1 cellular context compared by ENCODE assay signal in the genomic region with DNA sequence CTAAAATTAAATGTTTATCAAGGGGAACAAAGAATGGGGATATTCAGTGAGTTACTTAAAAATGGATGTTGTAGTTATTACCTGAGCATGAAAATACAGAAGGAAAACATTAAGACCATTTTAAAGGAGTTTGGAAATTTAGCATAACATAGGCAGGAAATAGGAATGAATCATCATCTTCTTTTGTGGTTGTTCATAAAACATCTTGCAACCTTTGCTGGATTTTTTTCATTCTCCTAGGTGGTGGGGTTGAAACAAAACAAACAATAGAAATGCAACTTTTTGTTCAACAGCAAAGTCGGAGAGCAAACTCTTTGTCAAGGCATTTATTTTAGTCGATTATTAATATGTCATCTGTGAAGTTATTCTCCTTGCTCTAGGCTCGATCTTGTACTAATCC.
TF ChIP-seq lines count a peak whose summit lies in the region.

No MANE protein-coding gene starts in this region.

TF ChIP-seq in HCT116, 20 proteins besides CTCF, POLR2A, EP300 and RAD21 (continued from another document):
- TF ChIP-seq TCF7L2 (IDR thresholded peaks at IDR 0.05; ENCODE audit: borderline replicate concordance, extremely low read depth, insufficient read depth, insufficient read length) (no peak), EZH2phosphoT487 (IDR thresholded peaks at IDR 0.05; ENCODE audit: borderline replicate concordance) (no peak), YY1 (IDR thresholded peaks at IDR 0.05; ENCODE audit: extremely low read depth, insufficient replicate concordance, low read depth, low read length) (no peak), POLR2AphosphoS5 (IDR thresholded peaks at IDR 0.05; ENCODE audit: low read depth, low read length) (no peak), EZH2 (IDR thresholded peaks at IDR 0.05) (no peak), ZNF274 (IDR thresholded peaks at IDR 0.05; ENCODE audit: low read depth, low read length) (no peak), EGR1 (IDR thresholded peaks at IDR 0.05; ENCODE audit: low read depth) (no peak), CEBPB (IDR thresholded peaks at IDR 0.05; ENCODE audit: low read depth) (no peak), SRF (IDR thresholded peaks at IDR 0.05; ENCODE audit: low read depth) (no peak)
- TF ChIP-seq, protein P1, sequence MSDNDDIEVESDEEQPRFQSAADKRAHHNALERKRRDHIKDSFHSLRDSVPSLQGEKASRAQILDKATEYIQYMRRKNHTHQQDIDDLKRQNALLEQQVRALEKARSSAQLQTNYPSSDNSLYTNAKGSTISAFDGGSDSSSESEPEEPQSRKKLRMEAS (IDR thresholded peaks at IDR 0.05), result no peak
- TF ChIP-seq, protein P2, sequence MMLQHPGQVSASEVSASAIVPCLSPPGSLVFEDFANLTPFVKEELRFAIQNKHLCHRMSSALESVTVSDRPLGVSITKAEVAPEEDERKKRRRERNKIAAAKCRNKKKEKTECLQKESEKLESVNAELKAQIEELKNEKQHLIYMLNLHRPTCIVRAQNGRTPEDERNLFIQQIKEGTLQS (IDR thresholded peaks at IDR 0.05), result no peak
- TF ChIP-seq, protein P3, sequence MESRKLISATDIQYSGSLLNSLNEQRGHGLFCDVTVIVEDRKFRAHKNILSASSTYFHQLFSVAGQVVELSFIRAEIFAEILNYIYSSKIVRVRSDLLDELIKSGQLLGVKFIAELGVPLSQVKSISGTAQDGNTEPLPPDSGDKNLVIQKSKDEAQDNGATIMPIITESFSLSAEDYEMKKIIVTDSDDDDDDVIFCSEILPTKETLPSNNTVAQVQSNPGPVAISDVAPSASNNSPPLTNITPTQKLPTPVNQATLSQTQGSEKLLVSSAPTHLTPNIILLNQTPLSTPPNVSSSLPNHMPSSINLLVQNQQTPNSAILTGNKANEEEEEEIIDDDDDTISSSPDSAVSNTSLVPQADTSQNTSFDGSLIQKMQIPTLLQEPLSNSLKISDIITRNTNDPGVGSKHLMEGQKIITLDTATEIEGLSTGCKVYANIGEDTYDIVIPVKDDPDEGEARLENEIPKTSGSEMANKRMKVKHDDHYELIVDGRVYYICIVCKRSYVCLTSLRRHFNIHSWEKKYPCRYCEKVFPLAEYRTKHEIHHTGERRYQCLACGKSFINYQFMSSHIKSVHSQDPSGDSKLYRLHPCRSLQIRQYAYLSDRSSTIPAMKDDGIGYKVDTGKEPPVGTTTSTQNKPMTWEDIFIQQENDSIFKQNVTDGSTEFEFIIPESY (IDR thresholded peaks at IDR 0.05; ENCODE audit: extremely low read depth, insufficient replicate concordance, low read length), result no peak
- TF ChIP-seq, protein P4, sequence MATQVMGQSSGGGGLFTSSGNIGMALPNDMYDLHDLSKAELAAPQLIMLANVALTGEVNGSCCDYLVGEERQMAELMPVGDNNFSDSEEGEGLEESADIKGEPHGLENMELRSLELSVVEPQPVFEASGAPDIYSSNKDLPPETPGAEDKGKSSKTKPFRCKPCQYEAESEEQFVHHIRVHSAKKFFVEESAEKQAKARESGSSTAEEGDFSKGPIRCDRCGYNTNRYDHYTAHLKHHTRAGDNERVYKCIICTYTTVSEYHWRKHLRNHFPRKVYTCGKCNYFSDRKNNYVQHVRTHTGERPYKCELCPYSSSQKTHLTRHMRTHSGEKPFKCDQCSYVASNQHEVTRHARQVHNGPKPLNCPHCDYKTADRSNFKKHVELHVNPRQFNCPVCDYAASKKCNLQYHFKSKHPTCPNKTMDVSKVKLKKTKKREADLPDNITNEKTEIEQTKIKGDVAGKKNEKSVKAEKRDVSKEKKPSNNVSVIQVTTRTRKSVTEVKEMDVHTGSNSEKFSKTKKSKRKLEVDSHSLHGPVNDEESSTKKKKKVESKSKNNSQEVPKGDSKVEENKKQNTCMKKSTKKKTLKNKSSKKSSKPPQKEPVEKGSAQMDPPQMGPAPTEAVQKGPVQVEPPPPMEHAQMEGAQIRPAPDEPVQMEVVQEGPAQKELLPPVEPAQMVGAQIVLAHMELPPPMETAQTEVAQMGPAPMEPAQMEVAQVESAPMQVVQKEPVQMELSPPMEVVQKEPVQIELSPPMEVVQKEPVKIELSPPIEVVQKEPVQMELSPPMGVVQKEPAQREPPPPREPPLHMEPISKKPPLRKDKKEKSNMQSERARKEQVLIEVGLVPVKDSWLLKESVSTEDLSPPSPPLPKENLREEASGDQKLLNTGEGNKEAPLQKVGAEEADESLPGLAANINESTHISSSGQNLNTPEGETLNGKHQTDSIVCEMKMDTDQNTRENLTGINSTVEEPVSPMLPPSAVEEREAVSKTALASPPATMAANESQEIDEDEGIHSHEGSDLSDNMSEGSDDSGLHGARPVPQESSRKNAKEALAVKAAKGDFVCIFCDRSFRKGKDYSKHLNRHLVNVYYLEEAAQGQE (IDR thresholded peaks at IDR 0.05; ENCODE audit: low read depth), result no peak
TF ChIP-seq in HCT116: peak in this region for 0.
